ENCODE assay signal across 21 cellular contexts in the genomic region with DNA sequence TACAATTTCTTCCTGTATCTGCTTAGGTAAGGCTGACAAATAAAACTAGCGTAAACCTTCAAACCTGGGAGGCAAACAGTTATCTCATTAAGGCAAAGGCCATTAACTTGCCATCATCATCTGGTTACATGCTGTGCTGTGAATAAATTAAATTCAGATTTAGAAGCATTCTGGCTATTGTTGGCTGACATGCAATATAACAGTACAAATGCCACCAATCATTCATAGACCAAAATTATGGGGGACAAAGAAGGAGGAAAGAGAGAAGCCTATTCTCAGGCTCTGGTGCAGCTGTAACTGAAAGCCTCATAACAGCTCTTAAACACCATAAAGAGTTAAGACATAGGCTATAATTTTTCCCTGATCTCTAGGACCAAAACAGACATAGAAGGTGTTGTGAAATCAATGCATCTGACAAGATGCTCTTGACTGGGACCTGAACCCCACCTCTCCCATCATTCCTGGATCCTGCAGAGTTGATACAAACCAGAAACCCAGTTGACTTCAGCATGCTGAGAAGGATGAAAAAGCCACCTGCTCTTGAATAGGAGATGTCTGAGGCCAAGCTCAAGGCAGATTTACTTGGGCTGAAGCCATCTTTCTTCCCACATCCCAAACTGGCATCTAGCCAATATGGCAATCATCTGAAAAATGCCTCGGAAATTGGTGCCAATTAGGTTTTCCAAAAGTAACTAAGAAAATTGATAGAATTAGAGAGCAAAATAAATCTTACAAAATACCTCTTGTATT.
DNase-seq lines count a peak whose midpoint lies in the region; TF ChIP-seq lines count a peak whose summit lies in the region.
"Had no signal": no experiment of that assay in that cellular context is flagged by ENCODE, and none has a peak within 500 bp of the region (broad histone marks: within the 10 kb centered on the region; RNA-seq: fewer than 3 reads in every experiment).

No MANE protein-coding gene starts in this region.

- DNase-seq in A673 (ENCODE audit: low spot score): peak; percentile 2
- peak; percentile 13 for DNase-seq in BE2C
- peak; percentile 97 for DNase-seq in NCI-H2227 treated with DMSO at 0.1 percent for 48 hours (lab: John Stamatoyannopoulos, UW)
- DNase-seq in effector memory CD4-positive, alpha-beta T cell: no peak
- no peak for DNase-seq in KG1 (lab: John Stamatoyannopoulos, UW)
- DNase-seq in NCI-H226: no peak
- DNase-seq: Calu3; CD8-positive, alpha-beta memory T cell; GDM1; NCI-H1092 treated with DMSO at 0.1 percent for 48 hours; NCI-H1694 treated with DMSO at 0.1 percent for 48 hours; NCI-H524; PC-9; RPMI8226; SIG-M5; T-helper 1 cell had no signal

- H3K4me1 ChIP-seq in A673 (ENCODE audit: insufficient read depth, low read length, poor library complexity, severe bottlenecking) (no peaks in the 10 kb centered on the region), BE2C (peaks cover 6% of the 10 kb centered on the region; the same call in 1 of the 2 replicates)
- no peaks in the 10 kb centered on the region for H3K4me1 ChIP-seq in effector memory CD4-positive, alpha-beta T cell (ENCODE audit: control insufficient read depth, insufficient read depth, low read length, poor library complexity, severe bottlenecking)
- H3K4me1 ChIP-seq: HAP-1 had no signal

- POLR2A ChIA-PET in A673 (lab: Charles Lee; ENCODE audit: low non-redundant PET): no interaction called here

- intact Hi-C loops in A673 (cut with micrococcal nuclease; ENCODE audit: unreplicated experiment): no loop called here

- no peaks in the 10 kb centered on the region for H3K27me3 ChIP-seq in A673 (replicated peaks; ENCODE audit: insufficient read depth, low read depth, low read length, poor library complexity)
- H3K27me3 ChIP-seq in BE2C: no peaks in the 10 kb centered on the region
- H3K27me3 ChIP-seq in effector memory CD4-positive, alpha-beta T cell (replicated peaks; ENCODE audit: control insufficient read depth, insufficient read depth, low read length, poor library complexity, severe bottlenecking): no peaks in the 10 kb centered on the region

- CTCF ChIA-PET in A673 (lab: Charles Lee): no interaction called here

- no peak overlapping the region for H3K4me3 ChIP-seq in A673 (ENCODE audit: low read depth, low read length, poor library complexity, severe bottlenecking)
- H3K4me3 ChIP-seq in BE2C (ENCODE audit: low read depth, low read length): no peak overlapping the region
- no peak overlapping the region for H3K4me3 ChIP-seq in effector memory CD4-positive, alpha-beta T cell (ENCODE audit: insufficient read depth, low read depth, low read length, poor library complexity, severe bottlenecking)
- H3K4me3 ChIP-seq: GM23338, HAP-1, PC-9 had no signal

- no peak overlapping the region for H3K27ac ChIP-seq in A673 (ENCODE audit: low read depth, low read length, poor library complexity, severe bottlenecking)
- peak overlapping the region; percentile 71 for H3K27ac ChIP-seq in VCaP
- no peak overlapping the region for H3K27ac ChIP-seq in effector memory CD4-positive, alpha-beta T cell (ENCODE audit: insufficient read depth, low read length, poor library complexity, severe bottlenecking)
- H3K27ac ChIP-seq: HL-60, KMS-11, PC-9 had no signal

- no TSS peak for BruUV-seq in A673 (replicated peaks; lab: Mats Ljungman, UMichigan)

- TF ChIP-seq CTCF in A673 (conservative IDR thresholded peaks at IDR 0.05; ENCODE audit: low read depth, low read length) (no peak), BE2C (IDR thresholded peaks at IDR 0.05; ENCODE audit: low read depth, low read length) (no peak), VCaP (conservative IDR thresholded peaks at IDR 0.05) (no peak)

- H3K9me3 ChIP-seq in A673 (ENCODE audit: low read depth, low read length, poor library complexity, severe bottlenecking) (no peaks in the 10 kb centered on the region), BE2C (no peaks in the 10 kb centered on the region)
- no peaks in the 10 kb centered on the region for H3K9me3 ChIP-seq in effector memory CD4-positive, alpha-beta T cell (ENCODE audit: control insufficient read depth, low read length)
- H3K9me3 ChIP-seq: HAP-1 had no signal

- H3K36me3 ChIP-seq in A673 (ENCODE audit: insufficient read depth, low read length, poor library complexity, severe bottlenecking): no peaks in the 10 kb centered on the region
- H3K36me3 ChIP-seq in BE2C: no peaks in the 10 kb centered on the region
- H3K36me3 ChIP-seq in effector memory CD4-positive, alpha-beta T cell (ENCODE audit: control insufficient read depth, insufficient read depth, low read length): no peaks in the 10 kb centered on the region
- H3K36me3 ChIP-seq: HAP-1 had no signal

Comparison
In these comparisons a context has a peak if more than half of its experiments do, and no peak if none do; other contexts are left out.
1. DNase-seq: peak in A673 (single experiment), BE2C (single experiment) and NCI-H2227 treated with DMSO at 0.1 percent for 48 hours (single experiment); none in effector memory CD4-positive, alpha-beta T cell (0 of 3), KG1 (single experiment) and NCI-H226 (single experiment).